Comparison of ENCODE assay signal across 4 cellular contexts in genomic region chr19:48486706-48487105, GRCh38. TPM values are rescaled to one million over a fixed set of nuclear protein-coding genes. Genes with fewer than 3 reads are reported as not detected.
"Had no signal": no experiment of that assay in that cellular context is flagged by ENCODE, and none has a peak within 500 bp of the region (broad histone marks: within the 10 kb centered on the region; RNA-seq: fewer than 3 reads in every experiment).

No MANE protein-coding gene starts in this region.

RNA-seq across cellular contexts. Expression of gene LMTK3, which starts 24.9 kb away (rescaled TPM):
- total RNA-seq: dermis blood vessel endothelial cell, gastrocnemius medialis, glomerular endothelial cell, lung microvascular endothelial cell had no signal
